Comparison of ENCODE assay signal across 19 cellular contexts in genomic region chr1:107939256-107939655, GRCh38. TPM values are rescaled to one million over a fixed set of nuclear protein-coding genes. Genes with fewer than 3 reads are reported as not detected.
DNase-seq lines count a peak whose midpoint lies in the region; ATAC-seq and TF ChIP-seq lines count a peak whose summit lies in the region.
"Had no signal": no experiment of that assay in that cellular context is flagged by ENCODE, and none has a peak within 500 bp of the region (broad histone marks: within the 10 kb centered on the region; RNA-seq: fewer than 3 reads in every experiment).

No MANE protein-coding gene starts in this region.

- no peak overlapping the region for H3K4me3 ChIP-seq in CD4-positive, CD25-positive, alpha-beta regulatory T cell (ENCODE audit: low read depth, low read length)
- H3K4me3 ChIP-seq in HEK293 (ENCODE audit: low read depth, low read length), result no peak overlapping the region
- H3K4me3 ChIP-seq in Karpas-422 (ENCODE audit: low read length), result no peak overlapping the region
- H3K4me3 ChIP-seq: K562, SK-N-MC had no signal

- no peaks in the 10 kb centered on the region for H3K9me3 Mint-ChIP-seq in CD4-positive, CD25-positive, alpha-beta regulatory T cell
- no peaks in the 10 kb centered on the region for H3K9me3 Mint-ChIP-seq in natural killer cell
- H3K9me3 Mint-ChIP-seq in CD4-positive, alpha-beta T cell, result no peaks in the 10 kb centered on the region

- CTCF ChIA-PET in HEK293 (lab: Yijun Ruan, JAX), result no interaction called here
- CTCF ChIA-PET in CD4-positive, alpha-beta T cell (lab: Charles Lee), result no interaction called here

- intact Hi-C loops in natural killer cell (cut with micrococcal nuclease), result loop anchor here (5.0 kb wide), 3 partner anchors 42 to 188 kb away; no protein-coding TSS in a partner anchor
- intact Hi-C loops in head of caudate nucleus (cut with DNase I), result no loop called here
- intact Hi-C loops in CD4-positive, alpha-beta T cell (cut with DNase I, micrococcal nuclease), result loop anchor here in 1 of 2 experiments (10.0 kb wide), 1 partner anchor 154 kb away; no protein-coding TSS in a partner anchor

- no peak for TF ChIP-seq CTCF in HEK293 (tag by site-specific recombination; IDR thresholded peaks at IDR 0.05)
- no peak for TF ChIP-seq CTCF in natural killer cell (IDR thresholded peaks at IDR 0.05)
- no peak for TF ChIP-seq CTCF in CD4-positive, alpha-beta T cell (IDR thresholded peaks at IDR 0.05)

- no peak overlapping the region for H3K9ac ChIP-seq in Karpas-422 (ENCODE audit: low read length)

- H3K27me3 Mint-ChIP-seq in CD4-positive, CD25-positive, alpha-beta regulatory T cell, result no peaks in the 10 kb centered on the region
- no peaks in the 10 kb centered on the region for H3K27me3 Mint-ChIP-seq in natural killer cell (ENCODE audit: low read depth in 2 of 2)
- no peaks in the 10 kb centered on the region for H3K27me3 Mint-ChIP-seq in CD4-positive, alpha-beta T cell
- H3K27me3 Mint-ChIP-seq: T-helper 17 cell had no signal

- no peaks in the 10 kb centered on the region for H3K27me3 ChIP-seq in CD4-positive, CD25-positive, alpha-beta regulatory T cell (ENCODE audit: control insufficient read depth, insufficient read depth, low read length)
- H3K27me3 ChIP-seq in Karpas-422 (ENCODE audit: low read length), result no peaks in the 10 kb centered on the region
- no peaks in the 10 kb centered on the region for H3K27me3 ChIP-seq in CD4-positive, alpha-beta T cell (ENCODE audit: control insufficient read depth, insufficient read depth, low read length)

- H4K20me1 ChIP-seq in Karpas-422 (ENCODE audit: insufficient read depth, low read depth, low read length), result no peaks in the 10 kb centered on the region

- peak overlapping the region in 1 of 4 donors; percentile 69 for H3K4me3 Mint-ChIP-seq in CD4-positive, CD25-positive, alpha-beta regulatory T cell
- H3K4me3 Mint-ChIP-seq in natural killer cell, result no peak overlapping the region
- no peak overlapping the region for H3K4me3 Mint-ChIP-seq in CD4-positive, alpha-beta T cell
- H3K4me3 Mint-ChIP-seq: T-helper 17 cell had no signal

- POLR2A ChIA-PET in HEK293 (lab: Yijun Ruan, JAX), result no interaction called here
- POLR2A ChIA-PET in CD4-positive, alpha-beta T cell (lab: Charles Lee), result no interaction called here

- no peaks in the 10 kb centered on the region for H3K9me3 ChIP-seq in CD4-positive, CD25-positive, alpha-beta regulatory T cell (ENCODE audit: control insufficient read depth in 2 of 2, low read length in 2 of 2)
- H3K9me3 ChIP-seq in HEK293 (ENCODE audit: control insufficient read depth, insufficient read depth, low read depth, low read length), result no peaks in the 10 kb centered on the region
- no peaks in the 10 kb centered on the region for H3K9me3 ChIP-seq in Karpas-422 (ENCODE audit: low read length)
- H3K9me3 ChIP-seq in CD4-positive, alpha-beta T cell (ENCODE audit: control insufficient read depth, low read length), result no peaks in the 10 kb centered on the region

- H3K9me2 ChIP-seq in Karpas-422 (replicated peaks; ENCODE audit: insufficient read depth, low read length), result no peaks in the 10 kb centered on the region

- no peak overlapping the region for H3K4me2 ChIP-seq in Karpas-422 (ENCODE audit: low read depth, low read length, poor library complexity, severe bottlenecking)

- H3K36me3 ChIP-seq in CD4-positive, CD25-positive, alpha-beta regulatory T cell (ENCODE audit: control insufficient read depth, insufficient read depth, low read length), result no peaks in the 10 kb centered on the region
- H3K36me3 ChIP-seq in HEK293 (ENCODE audit: control insufficient read depth in 2 of 2, insufficient read depth in 1 of 2, low read length in 2 of 2) (no peaks in the 10 kb centered on the region), Karpas-422 (ENCODE audit: insufficient read depth, low read length) (no peaks in the 10 kb centered on the region)

- peak overlapping the region; percentile 17 for H3K27ac ChIP-seq in CD4-positive, CD25-positive, alpha-beta regulatory T cell (ENCODE audit: insufficient read depth, low read length, poor library complexity, severe bottlenecking)
- H3K27ac ChIP-seq in HEK293 (ENCODE audit: extremely low read depth, low read depth, low read length), result no peak overlapping the region
- H3K27ac ChIP-seq in Karpas-422 (ENCODE audit: low read length), result no peak overlapping the region
- H3K27ac ChIP-seq in CD4-positive, alpha-beta T cell (ENCODE audit: low read depth, low read length), result no peak overlapping the region
- H3K27ac ChIP-seq: SK-N-MC had no signal

- no peak for DNase-seq in CD4-positive, CD25-positive, alpha-beta regulatory T cell
- no peak for DNase-seq in natural killer cell
- DNase-seq in Karpas-422, result no peak
- DNase-seq in head of caudate nucleus, result no peak
- no peak for DNase-seq in CD4-positive, alpha-beta T cell
- DNase-seq: C1 segment of cervical spinal cord, MM.1S, NCI-H1048, NCI-H1694, NCI-H2227 treated with DMSO at 0.1 percent for 48 hours, NCI-H526 treated with DMSO at 0.1 percent for 48 hours, OCI-M1, SIG-M5, T-helper 17 cell had no signal

- H3K36me3 Mint-ChIP-seq in CD4-positive, CD25-positive, alpha-beta regulatory T cell, result peaks cover 3% of the 10 kb centered on the region
- H3K36me3 Mint-ChIP-seq in natural killer cell, result no peaks in the 10 kb centered on the region
- no peaks in the 10 kb centered on the region for H3K36me3 Mint-ChIP-seq in CD4-positive, alpha-beta T cell (ENCODE audit: low read depth)

- peak overlapping the region in 2 of 3 donors; percentile 26 to 29 for H3K27ac Mint-ChIP-seq in CD4-positive, CD25-positive, alpha-beta regulatory T cell
- peak overlapping the region; percentile 83 to 90 for H3K27ac Mint-ChIP-seq in natural killer cell
- no peak overlapping the region for H3K27ac Mint-ChIP-seq in CD4-positive, alpha-beta T cell
- H3K27ac Mint-ChIP-seq: T-helper 17 cell had no signal

- H3K79me2 ChIP-seq in Karpas-422 (ENCODE audit: low read length), result no peaks in the 10 kb centered on the region

- H3K4me1 Mint-ChIP-seq in CD4-positive, CD25-positive, alpha-beta regulatory T cell, result peaks cover 36 to 92% (median 78%) of the 10 kb centered on the region in 4 donors
- peaks cover 93 to 96% of the 10 kb centered on the region in 2 donors for H3K4me1 Mint-ChIP-seq in natural killer cell
- peaks cover 54% of the 10 kb centered on the region for H3K4me1 Mint-ChIP-seq in CD4-positive, alpha-beta T cell (ENCODE audit: low read depth)

- no peak overlapping the region for H2AFZ ChIP-seq in Karpas-422 (ENCODE audit: low read length)

- no peak for ATAC-seq in CD4-positive, CD25-positive, alpha-beta regulatory T cell (ENCODE audit: low read depth in 2 of 2)
- no peak for ATAC-seq in natural killer cell
- ATAC-seq in CD4-positive, alpha-beta T cell (ENCODE audit: poor library complexity), result no peak
- ATAC-seq: HepG2, K562, T-helper 17 cell had no signal

- peaks cover 41% of the 10 kb centered on the region for H3K4me1 ChIP-seq in CD4-positive, CD25-positive, alpha-beta regulatory T cell (ENCODE audit: control insufficient read depth, insufficient read depth, low read length, poor library complexity, severe bottlenecking)
- H3K4me1 ChIP-seq in HEK293 (ENCODE audit: control insufficient read depth, insufficient read depth, low read length) (peaks cover 14% of the 10 kb centered on the region), Karpas-422 (ENCODE audit: low read length) (peaks cover 41% of the 10 kb centered on the region)

TF ChIP-seq in HEK293, 187 proteins besides CTCF, POLR2A, EP300 and RAD21 (continues in another document):
- no peak for TF ChIP-seq ZNF184 (tag by site-specific recombination; IDR thresholded peaks at IDR 0.05)

TF ChIP-seq in PFSK-1, 5 proteins besides CTCF, POLR2A, EP300 and RAD21:
- peak; percentile 82 to 95 for TF ChIP-seq REST (IDR thresholded peaks at IDR 0.05; ENCODE audit: insufficient read depth in 1 of 2, low read depth in 2 of 2, low read length in 2 of 2)
- no peak for TF ChIP-seq FOXP2 (optimal IDR thresholded peaks at IDR 0.05; ENCODE audit: borderline replicate concordance, extremely low read depth, extremely low read length, insufficient read depth)

RNA-seq across cellular contexts. Expression of gene VAV3, which starts 25.7 kb away (rescaled TPM):
- total RNA-seq in CD4-positive, CD25-positive, alpha-beta regulatory T cell, result 21.5 TPM
- 10 to 100 TPM in 2 of 4 donors, 1 to 10 TPM in 2; 6.2 to 13.7 (median 9.6) TPM for polyA plus RNA-seq in CD4-positive, CD25-positive, alpha-beta regulatory T cell
- 6.2 TPM for polyA plus RNA-seq in PFSK-1 (2012; ENCODE audit: insufficient read length, low read depth)
- total RNA-seq in natural killer cell, result 100 to 1,000 TPM in 1 of 3 donors, 10 to 100 TPM in 2; 95.8 to 101 (median 96.6) TPM
- total RNA-seq in Karpas-422 (2014; rRNA removed; shearing (Covaris generic); ENCODE audit: low replicate concordance), result 1.1 and 1.2 TPM in 2 replicates
- total RNA-seq in CD4-positive, alpha-beta T cell, result 1 to 10 TPM; 5.5 to 5.6 TPM
- total RNA-seq: K562 had no signal
- polyA plus RNA-seq: K562 had no signal
